Comparison of ENCODE assay signal across 1 cellular context in the genomic region with DNA sequence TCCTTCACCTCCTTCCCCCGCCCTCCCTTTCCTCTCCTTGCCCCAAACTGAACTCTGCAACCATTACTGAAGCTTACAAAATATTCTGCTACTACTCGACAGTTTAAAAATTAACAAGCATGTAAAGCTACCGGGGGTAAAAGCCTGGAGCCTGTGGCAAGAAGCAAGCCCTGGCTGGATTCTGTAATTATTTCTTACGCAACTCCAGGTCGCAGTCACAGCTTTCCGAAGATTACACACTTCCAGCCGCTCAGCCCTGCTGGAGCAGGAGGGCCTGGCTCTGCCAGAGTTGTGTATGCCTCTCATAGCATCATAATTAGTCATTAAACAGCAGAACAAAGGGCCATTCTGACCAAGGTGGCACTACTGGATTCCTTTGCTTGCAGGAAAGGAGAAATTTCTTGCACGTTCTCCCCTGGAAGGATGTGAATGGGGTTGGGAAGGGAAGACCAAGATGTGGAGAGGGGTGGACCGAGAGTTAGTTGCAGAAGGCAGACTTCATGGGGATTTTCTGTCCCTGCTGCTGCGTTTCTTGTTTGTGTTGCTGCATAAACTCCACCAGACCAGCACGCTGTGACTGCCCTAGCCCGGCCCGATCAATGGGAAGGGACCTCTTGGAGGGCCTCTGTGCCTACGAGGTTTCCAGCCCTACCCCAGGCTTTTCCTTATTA.
TF ChIP-seq lines count a peak whose summit lies in the region.

No MANE protein-coding gene starts in this region.

TF ChIP-seq in HepG2, 621 proteins besides CTCF, POLR2A, EP300 and RAD21 (continued from another document and continues in another):
- TF ChIP-seq, protein P1, sequence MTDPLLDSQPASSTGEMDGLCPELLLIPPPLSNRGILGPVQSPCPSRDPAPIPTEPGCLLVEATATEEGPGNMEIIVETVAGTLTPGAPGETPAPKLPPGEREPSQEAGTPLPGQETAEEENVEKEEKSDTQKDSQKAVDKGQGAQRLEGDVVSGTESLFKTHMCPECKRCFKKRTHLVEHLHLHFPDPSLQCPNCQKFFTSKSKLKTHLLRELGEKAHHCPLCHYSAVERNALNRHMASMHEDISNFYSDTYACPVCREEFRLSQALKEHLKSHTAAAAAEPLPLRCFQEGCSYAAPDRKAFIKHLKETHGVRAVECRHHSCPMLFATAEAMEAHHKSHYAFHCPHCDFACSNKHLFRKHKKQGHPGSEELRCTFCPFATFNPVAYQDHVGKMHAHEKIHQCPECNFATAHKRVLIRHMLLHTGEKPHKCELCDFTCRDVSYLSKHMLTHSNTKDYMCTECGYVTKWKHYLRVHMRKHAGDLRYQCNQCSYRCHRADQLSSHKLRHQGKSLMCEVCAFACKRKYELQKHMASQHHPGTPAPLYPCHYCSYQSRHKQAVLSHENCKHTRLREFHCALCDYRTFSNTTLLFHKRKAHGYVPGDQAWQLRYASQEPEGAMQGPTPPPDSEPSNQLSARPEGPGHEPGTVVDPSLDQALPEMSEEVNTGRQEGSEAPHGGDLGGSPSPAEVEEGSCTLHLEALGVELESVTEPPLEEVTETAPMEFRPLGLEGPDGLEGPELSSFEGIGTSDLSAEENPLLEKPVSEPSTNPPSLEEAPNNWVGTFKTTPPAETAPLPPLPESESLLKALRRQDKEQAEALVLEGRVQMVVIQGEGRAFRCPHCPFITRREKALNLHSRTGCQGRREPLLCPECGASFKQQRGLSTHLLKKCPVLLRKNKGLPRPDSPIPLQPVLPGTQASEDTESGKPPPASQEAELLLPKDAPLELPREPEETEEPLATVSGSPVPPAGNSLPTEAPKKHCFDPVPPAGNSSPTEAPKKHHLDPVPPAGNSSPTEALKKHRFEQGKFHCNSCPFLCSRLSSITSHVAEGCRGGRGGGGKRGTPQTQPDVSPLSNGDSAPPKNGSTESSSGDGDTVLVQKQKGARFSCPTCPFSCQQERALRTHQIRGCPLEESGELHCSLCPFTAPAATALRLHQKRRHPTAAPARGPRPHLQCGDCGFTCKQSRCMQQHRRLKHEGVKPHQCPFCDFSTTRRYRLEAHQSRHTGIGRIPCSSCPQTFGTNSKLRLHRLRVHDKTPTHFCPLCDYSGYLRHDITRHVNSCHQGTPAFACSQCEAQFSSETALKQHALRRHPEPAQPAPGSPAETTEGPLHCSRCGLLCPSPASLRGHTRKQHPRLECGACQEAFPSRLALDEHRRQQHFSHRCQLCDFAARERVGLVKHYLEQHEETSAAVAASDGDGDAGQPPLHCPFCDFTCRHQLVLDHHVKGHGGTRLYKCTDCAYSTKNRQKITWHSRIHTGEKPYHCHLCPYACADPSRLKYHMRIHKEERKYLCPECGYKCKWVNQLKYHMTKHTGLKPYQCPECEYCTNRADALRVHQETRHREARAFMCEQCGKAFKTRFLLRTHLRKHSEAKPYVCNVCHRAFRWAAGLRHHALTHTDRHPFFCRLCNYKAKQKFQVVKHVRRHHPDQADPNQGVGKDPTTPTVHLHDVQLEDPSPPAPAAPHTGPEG (CRISPR knock-in tag; IDR thresholded peaks at IDR 0.05) = no peak
- TF ChIP-seq ZBTB3 (CRISPR knock-in tag; IDR thresholded peaks at IDR 0.05; ENCODE audit: borderline replicate concordance, low read depth) (peak; percentile 46; the same call in 1 of the 2 replicates), ATF7-NPFF (CRISPR knock-in tag; IDR thresholded peaks at IDR 0.05; ENCODE audit: low read depth) (0 out of 2 replicates have a peak, but pooled peaks have one; percentile 26), MIER3 (CRISPR knock-in tag; IDR thresholded peaks at IDR 0.05; ENCODE audit: borderline replicate concordance) (peak; percentile 95), ZNF749 (CRISPR knock-in tag; IDR thresholded peaks at IDR 0.05; ENCODE audit: borderline replicate concordance) (peak; percentile 60; the same call in 1 of the 2 replicates), ZSCAN30 (CRISPR knock-in tag; IDR thresholded peaks at IDR 0.05) (no peak), RBFOX2 (IDR thresholded peaks at IDR 0.05; ENCODE audit: low read depth, low read length) (no peak), CAMTA2 (CRISPR knock-in tag; IDR thresholded peaks at IDR 0.05; ENCODE audit: borderline replicate concordance) (no peak), ZNF136 (CRISPR knock-in tag; IDR thresholded peaks at IDR 0.05; ENCODE audit: low read depth) (no peak), ISL2 (CRISPR knock-in tag; IDR thresholded peaks at IDR 0.05) (peak; percentile 93), FLYWCH1 (CRISPR knock-in tag; IDR thresholded peaks at IDR 0.05) (no peak), ZFP36L2 (CRISPR knock-in tag; IDR thresholded peaks at IDR 0.05) (no peak), SOX13 (IDR thresholded peaks at IDR 0.05) (peak; percentile 81), SOX13 (CRISPR knock-in tag; conservative IDR thresholded peaks at IDR 0.05 in 1 of 2, IDR thresholded peaks at IDR 0.05 in 1 of 2) (peak in 1 of 2 experiments; percentile 94; a peak in 2 of 4 replicates), KLF13 (CRISPR knock-in tag; IDR thresholded peaks at IDR 0.05) (no peak), CEBPB (IDR thresholded peaks at IDR 0.05; ENCODE audit: borderline replicate concordance, low read depth, low read length) (peak; percentile 100), NR2F1 (CRISPR knock-in tag; IDR thresholded peaks at IDR 0.05) (no peak), ZNF850 (CRISPR knock-in tag; conservative IDR thresholded peaks at IDR 0.05) (no peak), GTF2F1 (IDR thresholded peaks at IDR 0.05; ENCODE audit: low read length) (no peak), ZNF644 (CRISPR knock-in tag; IDR thresholded peaks at IDR 0.05; ENCODE audit: low read depth) (peak; percentile 57), MEIS1 (CRISPR knock-in tag; IDR thresholded peaks at IDR 0.05; ENCODE audit: borderline replicate concordance) (no peak; the same call in 1 of the 2 replicates), SP5 (CRISPR knock-in tag; IDR thresholded peaks at IDR 0.05; ENCODE audit: borderline replicate concordance, low read depth) (no peak; the same call in 1 of the 2 replicates), ZIK1 (CRISPR knock-in tag; IDR thresholded peaks at IDR 0.05; ENCODE audit: borderline replicate concordance, low read depth) (no peak), SMAD9 (CRISPR knock-in tag; IDR thresholded peaks at IDR 0.05) (no peak), KDM1A (CRISPR knock-in tag; IDR thresholded peaks at IDR 0.05) (no peak), ZKSCAN8 (CRISPR knock-in tag; IDR thresholded peaks at IDR 0.05; ENCODE audit: borderline replicate concordance) (peak; percentile 88; the same call in 1 of the 2 replicates), CHD2 (IDR thresholded peaks at IDR 0.05; ENCODE audit: low read depth, low read length) (no peak)
- TF ChIP-seq, protein P2, sequence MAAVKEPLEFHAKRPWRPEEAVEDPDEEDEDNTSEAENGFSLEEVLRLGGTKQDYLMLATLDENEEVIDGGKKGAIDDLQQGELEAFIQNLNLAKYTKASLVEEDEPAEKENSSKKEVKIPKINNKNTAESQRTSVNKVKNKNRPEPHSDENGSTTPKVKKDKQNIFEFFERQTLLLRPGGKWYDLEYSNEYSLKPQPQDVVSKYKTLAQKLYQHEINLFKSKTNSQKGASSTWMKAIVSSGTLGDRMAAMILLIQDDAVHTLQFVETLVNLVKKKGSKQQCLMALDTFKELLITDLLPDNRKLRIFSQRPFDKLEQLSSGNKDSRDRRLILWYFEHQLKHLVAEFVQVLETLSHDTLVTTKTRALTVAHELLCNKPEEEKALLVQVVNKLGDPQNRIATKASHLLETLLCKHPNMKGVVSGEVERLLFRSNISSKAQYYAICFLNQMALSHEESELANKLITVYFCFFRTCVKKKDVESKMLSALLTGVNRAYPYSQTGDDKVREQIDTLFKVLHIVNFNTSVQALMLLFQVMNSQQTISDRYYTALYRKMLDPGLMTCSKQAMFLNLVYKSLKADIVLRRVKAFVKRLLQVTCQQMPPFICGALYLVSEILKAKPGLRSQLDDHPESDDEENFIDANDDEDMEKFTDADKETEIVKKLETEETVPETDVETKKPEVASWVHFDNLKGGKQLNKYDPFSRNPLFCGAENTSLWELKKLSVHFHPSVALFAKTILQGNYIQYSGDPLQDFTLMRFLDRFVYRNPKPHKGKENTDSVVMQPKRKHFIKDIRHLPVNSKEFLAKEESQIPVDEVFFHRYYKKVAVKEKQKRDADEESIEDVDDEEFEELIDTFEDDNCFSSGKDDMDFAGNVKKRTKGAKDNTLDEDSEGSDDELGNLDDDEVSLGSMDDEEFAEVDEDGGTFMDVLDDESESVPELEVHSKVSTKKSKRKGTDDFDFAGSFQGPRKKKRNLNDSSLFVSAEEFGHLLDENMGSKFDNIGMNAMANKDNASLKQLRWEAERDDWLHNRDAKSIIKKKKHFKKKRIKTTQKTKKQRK (IDR thresholded peaks at IDR 0.05; ENCODE audit: low read length) = no peak
- TF ChIP-seq, protein P3, sequence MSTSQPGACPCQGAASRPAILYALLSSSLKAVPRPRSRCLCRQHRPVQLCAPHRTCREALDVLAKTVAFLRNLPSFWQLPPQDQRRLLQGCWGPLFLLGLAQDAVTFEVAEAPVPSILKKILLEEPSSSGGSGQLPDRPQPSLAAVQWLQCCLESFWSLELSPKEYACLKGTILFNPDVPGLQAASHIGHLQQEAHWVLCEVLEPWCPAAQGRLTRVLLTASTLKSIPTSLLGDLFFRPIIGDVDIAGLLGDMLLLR (CRISPR knock-in tag; IDR thresholded peaks at IDR 0.05) = peak; percentile 74; the same call in 1 of the 2 replicates
- TF ChIP-seq, protein P4, sequence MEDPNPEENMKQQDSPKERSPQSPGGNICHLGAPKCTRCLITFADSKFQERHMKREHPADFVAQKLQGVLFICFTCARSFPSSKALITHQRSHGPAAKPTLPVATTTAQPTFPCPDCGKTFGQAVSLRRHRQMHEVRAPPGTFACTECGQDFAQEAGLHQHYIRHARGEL (CRISPR knock-in tag; IDR thresholded peaks at IDR 0.05) = no peak
- TF ChIP-seq, protein P5, sequence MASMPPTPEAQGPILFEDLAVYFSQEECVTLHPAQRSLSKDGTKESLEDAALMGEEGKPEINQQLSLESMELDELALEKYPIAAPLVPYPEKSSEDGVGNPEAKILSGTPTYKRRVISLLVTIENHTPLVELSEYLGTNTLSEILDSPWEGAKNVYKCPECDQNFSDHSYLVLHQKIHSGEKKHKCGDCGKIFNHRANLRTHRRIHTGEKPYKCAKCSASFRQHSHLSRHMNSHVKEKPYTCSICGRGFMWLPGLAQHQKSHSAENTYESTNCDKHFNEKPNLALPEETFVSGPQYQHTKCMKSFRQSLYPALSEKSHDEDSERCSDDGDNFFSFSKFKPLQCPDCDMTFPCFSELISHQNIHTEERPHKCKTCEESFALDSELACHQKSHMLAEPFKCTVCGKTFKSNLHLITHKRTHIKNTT (CRISPR knock-in tag; IDR thresholded peaks at IDR 0.05) = no peak
- TF ChIP-seq, protein P6, sequence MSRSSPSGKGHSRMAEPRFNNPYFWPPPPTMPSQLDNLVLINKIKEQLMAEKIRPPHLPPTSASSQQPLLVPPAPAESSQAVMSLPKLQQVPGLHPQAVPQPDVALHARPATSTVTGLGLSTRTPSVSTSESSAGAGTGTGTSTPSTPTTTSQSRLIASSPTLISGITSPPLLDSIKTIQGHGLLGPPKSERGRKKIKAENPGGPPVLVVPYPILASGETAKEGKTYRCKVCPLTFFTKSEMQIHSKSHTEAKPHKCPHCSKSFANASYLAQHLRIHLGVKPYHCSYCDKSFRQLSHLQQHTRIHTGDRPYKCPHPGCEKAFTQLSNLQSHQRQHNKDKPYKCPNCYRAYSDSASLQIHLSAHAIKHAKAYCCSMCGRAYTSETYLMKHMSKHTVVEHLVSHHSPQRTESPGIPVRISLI (CRISPR knock-in tag; IDR thresholded peaks at IDR 0.05; ENCODE audit: borderline replicate concordance) = no peak; the same call in 1 of the 2 replicates
- TF ChIP-seq, protein P7, sequence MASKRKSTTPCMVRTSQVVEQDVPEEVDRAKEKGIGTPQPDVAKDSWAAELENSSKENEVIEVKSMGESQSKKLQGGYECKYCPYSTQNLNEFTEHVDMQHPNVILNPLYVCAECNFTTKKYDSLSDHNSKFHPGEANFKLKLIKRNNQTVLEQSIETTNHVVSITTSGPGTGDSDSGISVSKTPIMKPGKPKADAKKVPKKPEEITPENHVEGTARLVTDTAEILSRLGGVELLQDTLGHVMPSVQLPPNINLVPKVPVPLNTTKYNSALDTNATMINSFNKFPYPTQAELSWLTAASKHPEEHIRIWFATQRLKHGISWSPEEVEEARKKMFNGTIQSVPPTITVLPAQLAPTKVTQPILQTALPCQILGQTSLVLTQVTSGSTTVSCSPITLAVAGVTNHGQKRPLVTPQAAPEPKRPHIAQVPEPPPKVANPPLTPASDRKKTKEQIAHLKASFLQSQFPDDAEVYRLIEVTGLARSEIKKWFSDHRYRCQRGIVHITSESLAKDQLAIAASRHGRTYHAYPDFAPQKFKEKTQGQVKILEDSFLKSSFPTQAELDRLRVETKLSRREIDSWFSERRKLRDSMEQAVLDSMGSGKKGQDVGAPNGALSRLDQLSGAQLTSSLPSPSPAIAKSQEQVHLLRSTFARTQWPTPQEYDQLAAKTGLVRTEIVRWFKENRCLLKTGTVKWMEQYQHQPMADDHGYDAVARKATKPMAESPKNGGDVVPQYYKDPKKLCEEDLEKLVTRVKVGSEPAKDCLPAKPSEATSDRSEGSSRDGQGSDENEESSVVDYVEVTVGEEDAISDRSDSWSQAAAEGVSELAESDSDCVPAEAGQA (IDR thresholded peaks at IDR 0.05; ENCODE audit: low read depth) = no peak
- TF ChIP-seq, protein P7 (CRISPR knock-in tag; IDR thresholded peaks at IDR 0.05; ENCODE audit: borderline replicate concordance) = no peak
- TF ChIP-seq, protein P8, sequence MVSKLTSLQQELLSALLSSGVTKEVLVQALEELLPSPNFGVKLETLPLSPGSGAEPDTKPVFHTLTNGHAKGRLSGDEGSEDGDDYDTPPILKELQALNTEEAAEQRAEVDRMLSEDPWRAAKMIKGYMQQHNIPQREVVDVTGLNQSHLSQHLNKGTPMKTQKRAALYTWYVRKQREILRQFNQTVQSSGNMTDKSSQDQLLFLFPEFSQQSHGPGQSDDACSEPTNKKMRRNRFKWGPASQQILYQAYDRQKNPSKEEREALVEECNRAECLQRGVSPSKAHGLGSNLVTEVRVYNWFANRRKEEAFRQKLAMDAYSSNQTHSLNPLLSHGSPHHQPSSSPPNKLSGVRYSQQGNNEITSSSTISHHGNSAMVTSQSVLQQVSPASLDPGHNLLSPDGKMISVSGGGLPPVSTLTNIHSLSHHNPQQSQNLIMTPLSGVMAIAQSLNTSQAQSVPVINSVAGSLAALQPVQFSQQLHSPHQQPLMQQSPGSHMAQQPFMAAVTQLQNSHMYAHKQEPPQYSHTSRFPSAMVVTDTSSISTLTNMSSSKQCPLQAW (CRISPR knock-in tag; IDR thresholded peaks at IDR 0.05) = peak; percentile 100
- TF ChIP-seq, protein P9, sequence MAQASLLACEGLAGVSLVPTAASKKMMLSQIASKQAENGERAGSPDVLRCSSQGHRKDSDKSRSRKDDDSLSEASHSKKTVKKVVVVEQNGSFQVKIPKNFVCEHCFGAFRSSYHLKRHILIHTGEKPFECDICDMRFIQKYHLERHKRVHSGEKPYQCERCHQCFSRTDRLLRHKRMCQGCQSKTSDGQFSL (CRISPR knock-in tag; IDR thresholded peaks at IDR 0.05) = no peak
